9 cellular contexts compared by ENCODE assay signal in genomic region chr3:27532931-27533607, GRCh38. TPM values are rescaled to one million over a fixed set of nuclear protein-coding genes. Genes with fewer than 3 reads are reported as not detected.
DNase-seq lines count a peak whose midpoint lies in the region; ATAC-seq and TF ChIP-seq lines count a peak whose summit lies in the region.
"Had no signal": no experiment of that assay in that cellular context is flagged by ENCODE, and none has a peak within 500 bp of the region (broad histone marks: within the 10 kb centered on the region; RNA-seq: fewer than 3 reads in every experiment).

No MANE protein-coding gene starts in this region.

- no peak for TF ChIP-seq CTCF in PC-3 (conservative IDR thresholded peaks at IDR 0.05; ENCODE audit: low read depth, low read length)

- DNase-seq in ELF-1 (ENCODE audit: low read depth, low spot score) (peak; percentile 39), PC-3 (no peak), GM19240 (ENCODE audit: insufficient read length, low spot score) (no peak)
- DNase-seq: stimulated activated CD4-positive, alpha-beta T cell treated with anti-CD3 and anti-CD28 coated beads, Interleukin-12 subunit alpha, Interleukin-12 subunit beta, amount 100 ng/mL, for 4 hours had no signal

- H3K4me1 ChIP-seq in PC-3 (ENCODE audit: insufficient read depth, low read length) = peaks cover 41% of the 10 kb centered on the region
- H3K4me1 ChIP-seq in esophagus (ENCODE audit: control insufficient read depth in 2 of 2, insufficient read depth in 2 of 2, low read length in 1 of 2) = peaks cover 0 to 2% of the 10 kb centered on the region in 2 donors
- H3K4me1 ChIP-seq in rectal smooth muscle tissue (ENCODE audit: control insufficient read depth, insufficient read depth, low read length) = peaks cover 11% of the 10 kb centered on the region

- H2AFZ ChIP-seq in PC-3 (ENCODE audit: low read length) = peak overlapping the region; percentile 54

- 37 to 49% methylated on average over 6 of the region's 6 CpGs for WGBS in esophagus, 2 donors

- H4K20me1 ChIP-seq in PC-3 (ENCODE audit: low read length) = no peaks in the 10 kb centered on the region

- CTCF ChIA-PET in PC-3 (lab: Charles Lee) = interaction anchor here (1.0 kb wide), 1 partner anchor 148 kb away, joined by 7 read pairs; no protein-coding TSS in a partner anchor

- BruUV-seq in PC-3 (replicated peaks; lab: Mats Ljungman, UMichigan) = TSS peak; percentile 78

- H3K9ac ChIP-seq in PC-3 (ENCODE audit: low read length) (peak overlapping the region; percentile 86), rectal smooth muscle tissue (ENCODE audit: low read length) (no peak overlapping the region)

- POLR2A ChIA-PET in PC-3 (lab: Charles Lee; ENCODE audit: unreplicated experiment) = interaction anchor here (0.9 kb wide), 1 partner anchor 148 kb away, joined by 9 read pairs; no protein-coding TSS in a partner anchor

- no peaks in the 10 kb centered on the region for H3K9me3 ChIP-seq in PC-3 (ENCODE audit: low read length)
- H3K9me3 ChIP-seq in esophagus (ENCODE audit: control insufficient read depth in 2 of 2, insufficient read depth in 1 of 2, low read depth in 1 of 2, low read length in 1 of 2) = no peaks in the 10 kb centered on the region

- peaks cover 18% of the 10 kb centered on the region for H3F3A ChIP-seq in PC-3 (ENCODE audit: low read length, unreplicated experiment)

- H3K27me3 ChIP-seq in PC-3 (ENCODE audit: low read length) = no peaks in the 10 kb centered on the region
- H3K27me3 ChIP-seq in esophagus (ENCODE audit: control insufficient read depth in 1 of 2, insufficient read depth in 2 of 2, low read length in 2 of 2) = no peaks in the 10 kb centered on the region
- H3K27me3 ChIP-seq in rectal smooth muscle tissue (ENCODE audit: control insufficient read depth, insufficient read depth, low read length) = no peaks in the 10 kb centered on the region

- intact Hi-C loops in PC-3 (cut with micrococcal nuclease) = loop anchor here (1.0 kb wide), 2 partner anchors 49 to 221 kb away; partner anchors contain the start of gene SLC4A7

- H3K4me3 ChIP-seq in PC-3 (ENCODE audit: low read length) (peak overlapping the region; percentile 34), esophagus (ENCODE audit: low read depth in 1 of 2, low read length in 2 of 2) (no peak overlapping the region), rectal smooth muscle tissue (ENCODE audit: low read length) (no peak overlapping the region)

- ATAC-seq in PC-3 (peak; percentile 2; the same call in 1 of the 2 replicates), GM21526 (IDR thresholded peaks at IDR 0.05; ENCODE audit: low FRiP score, unreplicated experiment) (no peak), HG03139 (IDR thresholded peaks at IDR 0.05; ENCODE audit: unreplicated experiment) (no peak), GM21367 (IDR thresholded peaks at IDR 0.05; ENCODE audit: unreplicated experiment) (no peak)

- no peaks in the 10 kb centered on the region for H3K79me2 ChIP-seq in PC-3 (ENCODE audit: low read length)

- H3K9me2 ChIP-seq in PC-3 (replicated peaks; ENCODE audit: low read length) = no peaks in the 10 kb centered on the region

- H3K36me3 ChIP-seq in PC-3 (ENCODE audit: low read depth, low read length) = no peaks in the 10 kb centered on the region
- no peaks in the 10 kb centered on the region for H3K36me3 ChIP-seq in esophagus (ENCODE audit: control insufficient read depth in 2 of 2, insufficient read depth in 2 of 2, low read length in 1 of 2)
- H3K36me3 ChIP-seq in rectal smooth muscle tissue (ENCODE audit: control insufficient read depth, insufficient read depth, low read length) = no peaks in the 10 kb centered on the region

- H3K4me2 ChIP-seq in PC-3 (ENCODE audit: low read length) = peak overlapping the region; percentile 72

- peak overlapping the region; percentile 97 for H3K27ac ChIP-seq in PC-3 (ENCODE audit: low read length)
- H3K27ac ChIP-seq in esophagus (ENCODE audit: low read depth in 2 of 2, low read length in 1 of 2) = peak overlapping the region; percentile 59 to 61
- peak overlapping the region; percentile 31 for H3K27ac ChIP-seq in rectal smooth muscle tissue (ENCODE audit: low read depth, low read length)

RNA-seq across cellular contexts. Expression of gene SLC4A7, which starts 48.9 kb away (rescaled TPM):
- total RNA-seq in PC-3 (2014; rRNA removed) = 56.0 and 59.7 TPM in 2 replicates
- polyA plus RNA-seq in esophagus = 1 to 10 TPM; 3.1 to 3.5 TPM

Comparison
In these comparisons a context has a peak if more than half of its experiments do, and no peak if none do; other contexts are left out.
1. H3K27ac ChIP-seq: peak in every context shown above with its lines; median percentile 97 in PC-3; 60 in esophagus; 31 in rectal smooth muscle tissue.